Comparison of ENCODE assay signal across 8 cellular contexts in the genomic region with DNA sequence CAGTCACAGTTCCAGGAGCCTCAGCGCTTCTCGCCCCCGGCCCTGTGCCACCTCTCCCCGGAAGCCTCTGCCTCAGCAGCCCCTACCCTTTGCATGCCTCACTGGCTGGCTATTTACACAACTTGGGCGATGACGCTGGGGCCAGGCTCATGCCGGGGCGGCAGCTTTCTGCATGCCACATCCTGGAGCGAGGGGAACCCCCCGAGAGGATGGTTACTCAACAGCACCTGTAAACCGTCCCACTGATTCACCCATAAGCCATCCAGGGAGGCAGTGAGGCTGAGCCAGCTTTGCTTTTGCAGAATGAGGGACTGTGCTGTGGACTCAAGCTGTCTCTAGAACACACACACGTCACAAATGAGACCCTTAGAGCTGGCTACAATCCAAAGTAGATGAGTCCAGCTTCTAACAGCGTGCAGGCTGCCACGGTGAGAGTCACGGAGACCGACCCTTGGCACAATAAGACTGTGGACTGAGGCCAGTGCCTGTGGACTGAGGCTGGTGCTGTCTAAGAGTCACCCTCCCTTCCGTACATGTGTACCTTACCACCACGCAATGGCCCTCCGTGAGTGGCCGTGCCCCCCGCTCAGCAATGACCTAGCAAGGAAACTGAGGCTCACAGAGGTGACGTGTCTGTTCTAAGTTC. TPM values are rescaled to one million over a fixed set of nuclear protein-coding genes. Genes with fewer than 3 reads are reported as not detected.
DNase-seq lines count a peak whose midpoint lies in the region; ATAC-seq, FAIRE-seq and TF ChIP-seq lines count a peak whose summit lies in the region.

No MANE protein-coding gene starts in this region.

- no peak overlapping the region for H2AFZ ChIP-seq in ACC112 (ENCODE audit: low read length, unreplicated experiment)

- H3K4me3 ChIP-seq in ACC112 (ENCODE audit: low read depth, low read length) (no peak overlapping the region), bronchial epithelial cell (ENCODE audit: low read depth, low read length) (no peak overlapping the region), small intestine (ENCODE audit: low read depth in 1 of 2, low read length in 2 of 2) (no peak overlapping the region)

- WGBS in small intestine, 3 donors = 44 to 61% (median 48%) methylated on average over 22 of the region's 22 CpGs

- TF ChIP-seq CTCF in bronchial epithelial cell (IDR thresholded peaks at IDR 0.05; ENCODE audit: insufficient read depth, low read length, severe bottlenecking) = no peak

- peak overlapping the region; percentile 67; the same call in 1 of the 2 replicates for H3K27ac ChIP-seq in ACC112 (ENCODE audit: low read depth, low read length)
- peak overlapping the region in 1 of 2 donors; percentile 69 for H3K27ac ChIP-seq in small intestine (ENCODE audit: low read depth in 1 of 2, low read length in 1 of 2)
- H3K27ac ChIP-seq in caudate nucleus (ENCODE audit: low read depth, low read length) = no peak overlapping the region

- H3K27me3 ChIP-seq in ACC112 (ENCODE audit: insufficient read depth, low read length) = peaks cover 3% of the 10 kb centered on the region; the same call in 1 of the 2 replicates
- peaks cover 6% of the 10 kb centered on the region for H3K27me3 ChIP-seq in bronchial epithelial cell (ENCODE audit: control insufficient read depth, insufficient read depth, low read length)
- peaks cover 0 to 4% of the 10 kb centered on the region in 2 donors for H3K27me3 ChIP-seq in small intestine (ENCODE audit: control insufficient read depth in 2 of 2, insufficient read depth in 2 of 2, low read length in 2 of 2)

- DNase-seq in activated CD4-positive, CD25-positive, alpha-beta regulatory T cell (lab: John Stamatoyannopoulos, UW) = peak; percentile 64 to 74 (median 67)
- DNase-seq in bronchial epithelial cell (ENCODE audit: low read depth) (peak; percentile 99), small intestine (peak; percentile 59), caudate nucleus (lab: John Stamatoyannopoulos, UW) (no peak), ecto neural progenitor cell (ENCODE audit: low spot score) (no peak)

- no peaks in the 10 kb centered on the region for H3K36me3 ChIP-seq in ACC112 (ENCODE audit: insufficient read depth, low read length)
- no peaks in the 10 kb centered on the region for H3K36me3 ChIP-seq in bronchial epithelial cell (ENCODE audit: control insufficient read depth, insufficient read depth, low read length)
- no peaks in the 10 kb centered on the region for H3K36me3 ChIP-seq in small intestine (ENCODE audit: control insufficient read depth in 2 of 2, insufficient read depth in 2 of 2, low read length in 2 of 2)

- H3K9me3 ChIP-seq in small intestine (ENCODE audit: control insufficient read depth, low read depth) = no peaks in the 10 kb centered on the region

- H3K4me1 ChIP-seq in ACC112 (ENCODE audit: control insufficient read depth, insufficient read depth, low read length, unreplicated experiment) (peaks cover 27% of the 10 kb centered on the region), small intestine (ENCODE audit: control insufficient read depth in 2 of 2, insufficient read depth in 1 of 2, low read depth in 1 of 2, low read length in 1 of 2) (no peaks in the 10 kb centered on the region)

- H3K79me2 ChIP-seq in ACC112 (ENCODE audit: control insufficient read depth, insufficient read depth, low read length, unreplicated experiment) = no peaks in the 10 kb centered on the region

- FAIRE-seq in bronchial epithelial cell (lab: Jason Lieb, UNC) (no peak), small intestine (lab: Jason Lieb, UNC) (no peak)

- ATAC-seq in GM19372 (IDR thresholded peaks at IDR 0.05; ENCODE audit: low read depth, unreplicated experiment) = peak; percentile 94
- peak; percentile 94 for ATAC-seq in HG03571 (IDR thresholded peaks at IDR 0.05; ENCODE audit: unreplicated experiment)

RNA-seq across cellular contexts. Expression of gene ODC1, which starts 45.6 kb away (rescaled TPM):
- total RNA-seq in bronchial epithelial cell = 319 and 715 TPM in 2 replicates
- 100 to 1,000 TPM in 1 of 3 donors, 10 to 100 TPM in 2; 12.5 to 109 (median 21.9) TPM for polyA plus RNA-seq in small intestine

Comparison
In these comparisons a context has a peak if more than half of its experiments do, and no peak if none do; other contexts are left out.
1. DNase-seq: peak in activated CD4-positive, CD25-positive, alpha-beta regulatory T cell (4 of 4), bronchial epithelial cell (single experiment) and small intestine (single experiment); none in caudate nucleus (0 of 61) and ecto neural progenitor cell (single experiment).